Comparison of ENCODE assay signal across 22 cellular contexts in the genomic region with DNA sequence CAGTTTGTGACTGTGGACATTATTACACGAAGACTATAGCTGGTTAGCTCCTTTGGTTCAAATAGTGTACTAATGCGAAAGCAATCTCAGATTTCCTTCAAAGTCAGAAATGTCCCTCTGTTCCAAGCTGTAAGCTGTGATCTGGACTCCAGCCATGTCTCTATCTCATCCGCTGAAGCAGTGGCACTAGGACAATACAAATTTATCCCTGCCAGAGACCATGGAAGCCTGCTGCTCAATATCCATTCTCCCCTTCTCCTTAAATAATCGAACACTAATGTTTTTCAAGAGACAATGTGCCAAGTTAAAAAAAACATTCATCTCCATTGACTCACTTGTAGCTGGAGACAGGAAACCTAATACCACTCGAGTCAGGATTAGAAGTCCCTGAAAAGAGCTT. TPM values are rescaled to one million over a fixed set of nuclear protein-coding genes. Genes with fewer than 3 reads are reported as not detected.
DNase-seq lines count a peak whose midpoint lies in the region; ATAC-seq, FAIRE-seq and TF ChIP-seq lines count a peak whose summit lies in the region.
"Had no signal": no experiment of that assay in that cellular context is flagged by ENCODE, and none has a peak within 500 bp of the region (broad histone marks: within the 10 kb centered on the region; RNA-seq: fewer than 3 reads in every experiment).

No MANE protein-coding gene starts in this region.

- H3K27me3 Mint-ChIP-seq in brain (peaks cover 20% of the 10 kb centered on the region), T-helper 17 cell (peaks cover 18% of the 10 kb centered on the region)

- H3K9me3 Mint-ChIP-seq in brain: peaks cover under 1 to 21% (median 14%) of the 10 kb centered on the region in 5 experiments
- H3K9me3 Mint-ChIP-seq: activated T-helper 2 cell treated with anti-CD3 and anti-CD28 coated beads, Interferon-gamma antibody, Interleukin-2, Interleukin-4, amounts not matched to agents 10 μg/mL and 5 μg/mL and 100 μg/mL, durations not matched to agents 14 hours and 24 hours and 36 hours had no signal

- no peak for TF ChIP-seq CTCF in brain (conservative IDR thresholded peaks at IDR 0.05)

- peak; percentile 8 for DNase-seq in HT1080 (ENCODE audit: low read depth)
- DNase-seq in middle frontal gyrus (ENCODE audit: extremely low spot score, low spot score): peak; percentile 16
- no peak for DNase-seq in 8988T
- no peak for DNase-seq in GM12892 (ENCODE audit: insufficient read length)
- no peak for DNase-seq in T-helper 17 cell
- no peak for DNase-seq in NCI-H69 (lab: John Stamatoyannopoulos, UW)
- DNase-seq: activated naive CD8-positive, alpha-beta T cell treated with anti-CD3 and anti-CD28 coated beads, Interleukin-2, amount 50 U/mL, for 24 hours; CD4-positive, alpha-beta T cell; effector CD4-positive, alpha-beta T cell; IMR-90; NCI-H2081; NCI-H82; stimulated activated CD4-positive, alpha-beta T cell treated with anti-CD3 and anti-CD28 coated beads, Interleukin-12 subunit alpha, Interleukin-12 subunit beta, amount 100 ng/mL, for 4 hours; thyroid gland had no signal

- H3K4me3 Mint-ChIP-seq in brain (no peak overlapping the region), T-helper 17 cell (no peak overlapping the region)
- H3K4me3 Mint-ChIP-seq: activated naive CD8-positive, alpha-beta T cell treated with anti-CD3 and anti-CD28 coated beads, Interleukin-2, amount 50 U/mL, for 24 hours; CD4-positive, alpha-beta T cell; natural killer cell treated with Interleukin-12 subunit alpha and Interleukin-12 subunit beta and Interleukin-15 and Interleukin-18, amount 100 ng/mL, for 72 hours had no signal

- no peaks in the 10 kb centered on the region for H3K27me3 ChIP-seq in ACC112 (ENCODE audit: insufficient read depth, low read length)
- H3K27me3 ChIP-seq: cardiac muscle cell, thyroid gland had no signal

- 0 out of 2 replicates have a peak overlapping the region, but pooled peaks have one; percentile 7 for H3K27ac ChIP-seq in ACC112 (ENCODE audit: low read depth, low read length)
- H3K27ac ChIP-seq: cardiac muscle cell, SK-N-MC, thyroid gland had no signal

- H3K36me3 Mint-ChIP-seq in brain (no peaks in the 10 kb centered on the region), T-helper 17 cell (ENCODE audit: low read depth) (no peaks in the 10 kb centered on the region)

- FAIRE-seq in GM12892 (lab: Jason Lieb, UNC): no peak

- H3K9me3 ChIP-seq in T-helper 17 cell (ENCODE audit: control insufficient read depth, low read length, poor library complexity, severe bottlenecking): no peaks in the 10 kb centered on the region
- H3K9me3 ChIP-seq: thyroid gland had no signal

- no peak overlapping the region for H2AFZ ChIP-seq in ACC112 (ENCODE audit: low read length, unreplicated experiment)

- no peaks in the 10 kb centered on the region for H3K79me2 ChIP-seq in ACC112 (ENCODE audit: control insufficient read depth, insufficient read depth, low read length, unreplicated experiment)

- H3K36me3 ChIP-seq in ACC112 (ENCODE audit: insufficient read depth, low read length): no peaks in the 10 kb centered on the region
- H3K36me3 ChIP-seq: cardiac muscle cell, thyroid gland had no signal

- TF ChIP-seq POLR2A in GM12892 (IDR thresholded peaks at IDR 0.05; ENCODE audit: low read depth, low read length): no peak

- ATAC-seq in T-helper 17 cell: no peak
- ATAC-seq: activated naive CD8-positive, alpha-beta T cell treated with anti-CD3 and anti-CD28 coated beads, Interleukin-2, amount 50 U/mL, for 24 hours; esophagus mucosa; natural killer cell treated with Interleukin-12 subunit alpha and Interleukin-12 subunit beta and Interleukin-15 and Interleukin-18, amount 100 ng/mL, for 72 hours; Panc1 had no signal

- H3K4me1 ChIP-seq in ACC112 (ENCODE audit: control insufficient read depth, insufficient read depth, low read length, unreplicated experiment): peaks cover 5% of the 10 kb centered on the region
- H3K4me1 ChIP-seq: thyroid gland had no signal

- no peak overlapping the region for H3K4me3 ChIP-seq in ACC112 (ENCODE audit: low read depth, low read length)
- H3K4me3 ChIP-seq: cardiac muscle cell, SK-N-MC, thyroid gland had no signal

- H3K4me1 Mint-ChIP-seq in brain (peaks cover 21% of the 10 kb centered on the region), T-helper 17 cell (no peaks in the 10 kb centered on the region)
- H3K4me1 Mint-ChIP-seq: activated naive CD8-positive, alpha-beta T cell treated with anti-CD3 and anti-CD28 coated beads, Interleukin-2, amount 50 U/mL, for 24 hours had no signal

- peak overlapping the region in 4 of 5 experiments; percentile 14 to 82 (median 47) for H3K27ac Mint-ChIP-seq in brain
- no peak overlapping the region for H3K27ac Mint-ChIP-seq in T-helper 17 cell
- H3K27ac Mint-ChIP-seq: activated naive CD8-positive, alpha-beta T cell treated with anti-CD3 and anti-CD28 coated beads, Interleukin-2, amount 50 U/mL, for 24 hours; activated T-helper 2 cell treated with anti-CD3 and anti-CD28 coated beads, Interferon-gamma antibody, Interleukin-2, Interleukin-4, amounts not matched to agents 10 μg/mL and 5 μg/mL and 100 μg/mL, durations not matched to agents 14 hours and 24 hours and 36 hours; CD4-positive, alpha-beta T cell; natural killer cell treated with Interleukin-12 subunit alpha and Interleukin-12 subunit beta and Interleukin-15 and Interleukin-18, amount 100 ng/mL, for 72 hours had no signal

RNA-seq across cellular contexts. Expression of a gene that starts 38.5 kb away (rescaled TPM):
- total RNA-seq in HT1080 (2014; rRNA removed; shearing (Covaris generic)): 2.3 and 3.6 TPM in 2 replicates
- 1.1 and 2.1 TPM in 2 replicates for polyA plus RNA-seq in HT1080 (2015; cell fraction: cytosol; rRNA removed)
- 1.4 and 2.7 TPM in 2 replicates for polyA plus RNA-seq in HT1080 (2015; cell fraction: nucleus; rRNA removed)
- 38.5 TPM for polyA plus RNA-seq in brain (ENCODE audit: insufficient read depth, low read depth, low replicate concordance)
- polyA plus RNA-seq in GM12892 (2012; ENCODE audit: missing spikeins): not detected
- not detected for total RNA-seq in T-helper 17 cell
- total RNA-seq: activated T-helper 2 cell treated with anti-CD3 and anti-CD28 coated beads, Interferon-gamma antibody, Interleukin-2, Interleukin-4, amounts not matched to agents 10 μg/mL and 5 μg/mL and 100 μg/mL, durations not matched to agents 14 hours and 24 hours and 36 hours; CD4-positive, alpha-beta T cell had no signal

Comparison
In these comparisons a context has a peak if more than half of its experiments do, and no peak if none do; other contexts are left out.
1. DNase-seq: peak in HT1080 (single experiment) and middle frontal gyrus (single experiment); none in 8988T (single experiment), GM12892 (single experiment), T-helper 17 cell (0 of 3) and NCI-H69 (single experiment).